ENCODE assay signal across 19 cellular contexts in the genomic region with DNA sequence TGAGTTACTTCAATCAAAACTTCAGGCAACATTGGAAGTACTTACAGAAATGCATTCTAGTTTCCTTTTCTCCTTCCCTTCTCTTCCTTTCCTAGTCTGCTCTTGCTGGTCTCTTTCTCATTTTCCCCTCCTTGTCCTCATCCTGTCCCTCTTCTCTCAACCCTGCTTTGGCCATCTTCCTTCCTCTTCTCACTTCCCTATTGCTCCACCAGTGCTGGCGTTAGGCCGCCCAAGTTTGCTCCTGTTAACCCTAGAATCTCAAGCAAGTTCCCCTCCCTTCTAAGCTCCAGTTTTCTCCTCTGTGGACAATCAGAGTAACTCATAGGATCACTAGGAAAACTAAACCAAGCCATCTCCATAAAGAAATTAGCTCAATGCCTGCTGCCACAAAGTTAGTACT. TPM values are rescaled to one million over a fixed set of nuclear protein-coding genes. Genes with fewer than 3 reads are reported as not detected.
DNase-seq lines count a peak whose midpoint lies in the region; ATAC-seq and TF ChIP-seq lines count a peak whose summit lies in the region.
"Had no signal": no experiment of that assay in that cellular context is flagged by ENCODE, and none has a peak within 500 bp of the region (broad histone marks: within the 10 kb centered on the region; RNA-seq: fewer than 3 reads in every experiment).

No MANE protein-coding gene starts in this region.

- TF ChIP-seq EP300 in sigmoid colon (IDR thresholded peaks at IDR 0.05): no peak

- TF ChIP-seq CTCF in sigmoid colon (IDR thresholded peaks at IDR 0.05) (no peak), nephron progenitor cell (IDR thresholded peaks at IDR 0.05) (no peak)

- H3K27ac Mint-ChIP-seq in T-helper 1 cell treated with Interleukin-12 subunit alpha and Interleukin-12 subunit beta and Interleukin-4 antibody, amounts not matched to agents 30 μg/mL and 1 μg/mL, for 36 hours: peak overlapping the region; percentile 10
- H3K27ac Mint-ChIP-seq in nephron progenitor cell: no peak overlapping the region
- H3K27ac Mint-ChIP-seq: CD8-positive, alpha-beta T cell; IgD-negative memory B cell had no signal

- intact Hi-C loops in left ventricle myocardium superior (cut with micrococcal nuclease) (no loop called here), sigmoid colon (cut with DNase I) (no loop called here)

- no peaks in the 10 kb centered on the region for H3K4me1 ChIP-seq in sigmoid colon
- H3K4me1 ChIP-seq: SJSA1 had no signal

- TF ChIP-seq POLR2A in sigmoid colon (IDR thresholded peaks at IDR 0.05): no peak

- peaks cover 66% of the 10 kb centered on the region for H3K4me1 Mint-ChIP-seq in T-helper 1 cell treated with Interleukin-12 subunit alpha and Interleukin-12 subunit beta and Interleukin-4 antibody, amounts not matched to agents 30 μg/mL and 1 μg/mL, for 36 hours (ENCODE audit: low read depth)
- H3K4me1 Mint-ChIP-seq in nephron progenitor cell: peaks cover 11% of the 10 kb centered on the region

- no peaks in the 10 kb centered on the region for H3K36me3 ChIP-seq in sigmoid colon
- H3K36me3 ChIP-seq: SJSA1 had no signal

- no peaks in the 10 kb centered on the region for H3K9me3 ChIP-seq in sigmoid colon
- H3K9me3 ChIP-seq: SJSA1 had no signal

- H3K4me3 ChIP-seq in sigmoid colon: no peak overlapping the region
- H3K4me3 ChIP-seq: SJSA1, smooth muscle cell had no signal

- ATAC-seq in left ventricle myocardium superior: peak; percentile 73
- ATAC-seq in HG02840 (IDR thresholded peaks at IDR 0.05; ENCODE audit: low FRiP score, unreplicated experiment): no peak
- ATAC-seq: activated CD4-positive, CD25-positive, alpha-beta regulatory T cell treated with anti-CD3 and anti-CD28 coated beads, Interleukin-2, amount 50 U/mL, for 24 hours; CD8-positive, alpha-beta T cell had no signal

- no peaks in the 10 kb centered on the region for H3K27me3 Mint-ChIP-seq in T-helper 1 cell treated with Interleukin-12 subunit alpha and Interleukin-12 subunit beta and Interleukin-4 antibody, amounts not matched to agents 30 μg/mL and 1 μg/mL, for 36 hours (ENCODE audit: low read depth)
- H3K27me3 Mint-ChIP-seq in nephron progenitor cell (ENCODE audit: low read depth, poor library complexity): peaks cover 5% of the 10 kb centered on the region

- H3K27me3 ChIP-seq in sigmoid colon: no peaks in the 10 kb centered on the region
- H3K27me3 ChIP-seq: SJSA1 had no signal

- peaks cover 30% of the 10 kb centered on the region for H3K36me3 Mint-ChIP-seq in T-helper 1 cell treated with Interleukin-12 subunit alpha and Interleukin-12 subunit beta and Interleukin-4 antibody, amounts not matched to agents 30 μg/mL and 1 μg/mL, for 36 hours (ENCODE audit: low read depth)
- H3K36me3 Mint-ChIP-seq in nephron progenitor cell (ENCODE audit: low read depth): no peaks in the 10 kb centered on the region
- H3K36me3 Mint-ChIP-seq: CD8-positive, alpha-beta T cell had no signal

- H3K9me3 Mint-ChIP-seq in T-helper 1 cell treated with Interleukin-12 subunit alpha and Interleukin-12 subunit beta and Interleukin-4 antibody, amounts not matched to agents 30 μg/mL and 1 μg/mL, for 36 hours: peaks cover 6% of the 10 kb centered on the region
- H3K9me3 Mint-ChIP-seq in nephron progenitor cell: no peaks in the 10 kb centered on the region

- H3K27ac ChIP-seq in sigmoid colon: no peak overlapping the region
- H3K27ac ChIP-seq: 22Rv1, SJSA1 had no signal

- peak overlapping the region; percentile 52 for H3K4me3 Mint-ChIP-seq in T-helper 1 cell treated with Interleukin-12 subunit alpha and Interleukin-12 subunit beta and Interleukin-4 antibody, amounts not matched to agents 30 μg/mL and 1 μg/mL, for 36 hours
- H3K4me3 Mint-ChIP-seq in nephron progenitor cell: no peak overlapping the region
- H3K4me3 Mint-ChIP-seq: CD8-positive, alpha-beta T cell had no signal

- DNase-seq in T-helper 1 cell (no peak), SKM-1 treated with dmso at 0.1 percent for 144 hours (lab: John Stamatoyannopoulos, UW; ENCODE audit: unreplicated experiment) (peak; percentile 93), left ventricle myocardium superior (peak; percentile 56), sigmoid colon (peak; percentile 66), iPS-NIHi7 (ENCODE audit: extremely low spot score) (no peak), nephron progenitor cell (no peak)
- DNase-seq: activated T-cell treated with anti-CD3 and anti-CD28 coated beads for 4 hours; CD8-positive, alpha-beta T cell; kidney glomerular epithelial cell; NCI-H1930; NCI-H526 treated with DMSO at 0.1 percent for 48 hours had no signal

- 51 to 58% methylated on average over 2 of the region's 2 CpGs for WGBS in sigmoid colon, 2 donors

RNA-seq across cellular contexts. Expression of a gene that starts 4.7 kb away (rescaled TPM):
- total RNA-seq in left ventricle myocardium superior (3.1 TPM), sigmoid colon (10 to 100 TPM in 1 of 4 donors, 1 to 10 TPM in 3; 4.9 to 11.1 (median 7.4) TPM)
- polyA plus RNA-seq in sigmoid colon: 1 to 10 TPM; 1.2 to 1.8 (median 1.7) TPM
- total RNA-seq: chondrocyte had no signal
- polyA plus RNA-seq: IgD-negative memory B cell had no signal

Comparison
In these comparisons a context has a peak if more than half of its experiments do, and no peak if none do; other contexts are left out.
1. DNase-seq: peak in SKM-1 treated with dmso at 0.1 percent for 144 hours (single experiment), left ventricle myocardium superior (single experiment) and sigmoid colon (single experiment); none in T-helper 1 cell (0 of 5), iPS-NIHi7 (single experiment) and nephron progenitor cell (single experiment).